8 cellular contexts compared by ENCODE assay signal in genomic region chr5:36151434-36152323, GRCh38. TPM values are rescaled to one million over a fixed set of nuclear protein-coding genes. Genes with fewer than 3 reads are reported as not detected.
DNase-seq lines count a peak whose midpoint lies in the region; ATAC-seq, FAIRE-seq and TF ChIP-seq lines count a peak whose summit lies in the region.

Gene LMBRD2 (minus strand): TSS chr5:36151887. CDS start chr5:36143349, 8,538 bp downstream.
Gene SKP2 (plus strand): TSS chr5:36152111. CDS start chr5:36152263, 152 bp downstream.

- no peaks in the 10 kb centered on the region for H4K20me1 ChIP-seq in OCI-LY3 (ENCODE audit: insufficient read depth, low read length)
- H4K20me1 ChIP-seq in endothelial cell of umbilical vein (replicated peaks; ENCODE audit: control insufficient read depth, extremely low read depth, insufficient read depth, low read length): no peaks in the 10 kb centered on the region

- no peak for TF ChIP-seq CTCF in OCI-LY3 (IDR thresholded peaks at IDR 0.05; ENCODE audit: low read depth, low read length)
- no peak for TF ChIP-seq CTCF in endothelial cell of umbilical vein (IDR thresholded peaks at IDR 0.05; ENCODE audit: extremely low read depth in 1 of 2, insufficient read depth in 1 of 2, low read depth in 1 of 2, low read length in 2 of 2)

- TSS peak; percentile 47 for BruUV-seq in endothelial cell of umbilical vein (replicated peaks; lab: Mats Ljungman, UMichigan)

- peak; percentile 94 for FAIRE-seq in endothelial cell of umbilical vein (lab: Jason Lieb, UNC)

- peak; percentile 80 for TF ChIP-seq POLR2A in endothelial cell of umbilical vein (IDR thresholded peaks at IDR 0.05; ENCODE audit: low read depth, low read length)

- H3K79me2 ChIP-seq in OCI-LY3 (ENCODE audit: low read length) (peaks cover 37% of the 10 kb centered on the region), endothelial cell of umbilical vein (ENCODE audit: control insufficient read depth, insufficient read depth, low read length) (peaks cover 23% of the 10 kb centered on the region)

- H3K36me3 ChIP-seq in OCI-LY3 (replicated peaks; ENCODE audit: low read depth, low read length): peaks cover 10% of the 10 kb centered on the region
- H3K36me3 ChIP-seq in endothelial cell of umbilical vein (ENCODE audit: control insufficient read depth in 2 of 2, extremely low read depth in 1 of 2, insufficient read depth in 2 of 2, low read length in 2 of 2): no peaks in the 10 kb centered on the region

- no peaks in the 10 kb centered on the region for H3K9me1 ChIP-seq in endothelial cell of umbilical vein (replicated peaks; ENCODE audit: control insufficient read depth, extremely low read depth, insufficient read depth, low read length)

- H3K4me2 ChIP-seq in OCI-LY3 (ENCODE audit: low read length): peak within 1 kb of the TSS; percentile 88
- peak within 1 kb of the TSS; percentile 87 for H3K4me2 ChIP-seq in endothelial cell of umbilical vein (ENCODE audit: insufficient read depth, low read length)

- H3K27me3 ChIP-seq in OCI-LY3 (ENCODE audit: low read depth, low read length): no peaks in the 10 kb centered on the region
- H3K27me3 ChIP-seq in endothelial cell of umbilical vein (ENCODE audit: control insufficient read depth in 2 of 2, insufficient read depth in 2 of 2, low read length in 2 of 2): no peaks in the 10 kb centered on the region

- POLR2A ChIA-PET in endothelial cell of umbilical vein (lab: Charles Lee): interaction anchor here (1.0 kb wide), 1 partner anchor 90 kb away, joined by 4 read pairs; the partner anchor contains the start of gene NADK2

- intact Hi-C loops in endothelial cell of umbilical vein (cut with micrococcal nuclease): loop anchor here (1.0 to 5.0 kb wide), 4 partner anchors 25 to 726 kb away; partner anchors contain the start of gene NIPBL

- dilution Hi-C loops in endothelial cell of umbilical vein (cut with MboI; ENCODE audit: extremely low pct_ligation_motif_present, low sequenced_read_pairs): no loop called here

- H2AFZ ChIP-seq in OCI-LY3 (ENCODE audit: low read depth, low read length) (peak within 1 kb of the TSS; percentile 89), endothelial cell of umbilical vein (ENCODE audit: low read depth, low read length) (peak within 1 kb of the TSS; percentile 87)

- H3K27ac ChIP-seq in OCI-LY3 (ENCODE audit: low read length) (peak within 1 kb of the TSS; percentile 45), endothelial cell of umbilical vein (ENCODE audit: insufficient read depth, low read depth, low read length) (peak within 1 kb of the TSS; percentile 21)

- H3K9me3 ChIP-seq in OCI-LY3 (ENCODE audit: insufficient read depth, low read length): no peaks in the 10 kb centered on the region
- H3K9me3 ChIP-seq in endothelial cell of umbilical vein (replicated peaks; ENCODE audit: control insufficient read depth, insufficient read depth, low read length): no peaks in the 10 kb centered on the region

- H3K4me3 ChIP-seq in OCI-LY3 (ENCODE audit: low read length) (peak within 1 kb of the TSS; percentile 97), endothelial cell of umbilical vein (replicated peaks in 1 of 3; ENCODE audit: insufficient read depth in 1 of 3, low read depth in 1 of 3, low read length in 3 of 3) (peak within 1 kb of the TSS; percentile 70 to 84 (median 73))

- peak; percentile 93 for DNase-seq in D341Med (ENCODE audit: low spot score)
- DNase-seq in HuH-7 (ENCODE audit: low spot score): peak; percentile 93
- peak; percentile 96 for DNase-seq in activated CD8-positive, alpha-beta memory T cell treated with anti-CD3 and anti-CD28 coated beads, Interleukin-2, amount 50 U/mL, for 48 hours
- DNase-seq in endothelial cell of umbilical vein (ENCODE audit: low read depth, low spot score): peak; percentile 99
- DNase-seq in midbrain (lab: John Stamatoyannopoulos, UW): peak; percentile 99
- peak; percentile 93 for DNase-seq in stimulated activated CD8-positive, alpha-beta memory T cell treated with anti-CD3 and anti-CD28 coated beads, Interleukin-2, amount 100 ng/mL, for 1 hour (ENCODE audit: low read depth in 2 of 2)

- peak; percentile 99 for ATAC-seq in GM21515 (IDR thresholded peaks at IDR 0.05; ENCODE audit: unreplicated experiment)

- CTCF ChIA-PET in endothelial cell of umbilical vein (lab: Charles Lee): interaction anchor here (1.0 to 4.7 kb wide), 6 partner anchors 27 to 544 kb away, joined by 4 to 30 read pairs (median 11); partner anchors contain the start of gene NADK2

- H3K9ac ChIP-seq in OCI-LY3 (ENCODE audit: low read length): peak within 1 kb of the TSS; percentile 94
- H3K9ac ChIP-seq in endothelial cell of umbilical vein (replicated peaks; ENCODE audit: extremely low read depth, insufficient read depth, low read length): peak within 1 kb of the TSS; percentile 79

- H3K4me1 ChIP-seq in OCI-LY3 (ENCODE audit: low read length) (peaks cover 8% of the 10 kb centered on the region; the same call in 1 of the 2 replicates), endothelial cell of umbilical vein (ENCODE audit: control insufficient read depth, extremely low read depth, insufficient read depth, low read length) (peaks cover 24% of the 10 kb centered on the region)

TF ChIP-seq in endothelial cell of umbilical vein, 7 proteins besides CTCF, POLR2A, EP300 and RAD21:
- TF ChIP-seq POLR2AphosphoS5 (IDR thresholded peaks at IDR 0.05; ENCODE audit: insufficient read depth, low read depth, low read length) (peak; percentile 60), FOS (IDR thresholded peaks at IDR 0.05; ENCODE audit: borderline replicate concordance, insufficient read depth, low read length) (no peak)

RNA-seq across cellular contexts. Expression of gene LMBRD2, which starts in this region (rescaled TPM):
- total RNA-seq in endothelial cell of umbilical vein: 5.2 and 6.6 TPM in 2 replicates
- polyA plus RNA-seq in endothelial cell of umbilical vein: 1.0 and 1.2 TPM in 2 replicates
- 0.93 and 1.1 TPM in 2 replicates for polyA plus RNA-seq in endothelial cell of umbilical vein (2011; cell fraction: cytosol; rRNA removed)
- polyA plus RNA-seq in endothelial cell of umbilical vein (2011; cell fraction: nucleus; rRNA removed): 3.7 and 5.7 TPM in 2 replicates
- 2.2 and 3.5 TPM in 2 replicates for polyA plus RNA-seq in endothelial cell of umbilical vein (2012)
- polyA minus RNA-seq in endothelial cell of umbilical vein: 6.1 and 7.1 TPM in 2 replicates
- 8.4 TPM for polyA minus RNA-seq in endothelial cell of umbilical vein (2011; cell fraction: cytosol; rRNA and poly(A)+ RNA removed)
- 6.1 and 9.2 TPM in 2 replicates for polyA minus RNA-seq in endothelial cell of umbilical vein (2011; cell fraction: nucleus; rRNA and poly(A)+ RNA removed)

RNA-seq across cellular contexts. Expression of gene SKP2, which starts in this region (rescaled TPM):
- total RNA-seq in endothelial cell of umbilical vein: 40.9 and 42.0 TPM in 2 replicates
- polyA plus RNA-seq in endothelial cell of umbilical vein: 9.8 and 12.5 TPM in 2 replicates
- polyA plus RNA-seq in endothelial cell of umbilical vein (2011; cell fraction: cytosol; rRNA removed): 14.9 and 16.5 TPM in 2 replicates
- 16.6 and 18.6 TPM in 2 replicates for polyA plus RNA-seq in endothelial cell of umbilical vein (2011; cell fraction: nucleus; rRNA removed)
- polyA plus RNA-seq in endothelial cell of umbilical vein (2012): 10.9 and 20.5 TPM in 2 replicates
- polyA minus RNA-seq in endothelial cell of umbilical vein: 44.6 and 50.7 TPM in 2 replicates
- polyA minus RNA-seq in endothelial cell of umbilical vein (2011; cell fraction: cytosol; rRNA and poly(A)+ RNA removed): 74.6 TPM
- polyA minus RNA-seq in endothelial cell of umbilical vein (2011; cell fraction: nucleus; rRNA and poly(A)+ RNA removed): 18.6 and 25.1 TPM in 2 replicates

Comparison
In these comparisons a context has a peak if more than half of its experiments do, and no peak if none do; other contexts are left out.
1. Peak in every context shown above with its lines: DNase-seq, ATAC-seq, H3K4me3 ChIP-seq and H3K27ac ChIP-seq.